8 cellular contexts compared by ENCODE assay signal in the genomic region with DNA sequence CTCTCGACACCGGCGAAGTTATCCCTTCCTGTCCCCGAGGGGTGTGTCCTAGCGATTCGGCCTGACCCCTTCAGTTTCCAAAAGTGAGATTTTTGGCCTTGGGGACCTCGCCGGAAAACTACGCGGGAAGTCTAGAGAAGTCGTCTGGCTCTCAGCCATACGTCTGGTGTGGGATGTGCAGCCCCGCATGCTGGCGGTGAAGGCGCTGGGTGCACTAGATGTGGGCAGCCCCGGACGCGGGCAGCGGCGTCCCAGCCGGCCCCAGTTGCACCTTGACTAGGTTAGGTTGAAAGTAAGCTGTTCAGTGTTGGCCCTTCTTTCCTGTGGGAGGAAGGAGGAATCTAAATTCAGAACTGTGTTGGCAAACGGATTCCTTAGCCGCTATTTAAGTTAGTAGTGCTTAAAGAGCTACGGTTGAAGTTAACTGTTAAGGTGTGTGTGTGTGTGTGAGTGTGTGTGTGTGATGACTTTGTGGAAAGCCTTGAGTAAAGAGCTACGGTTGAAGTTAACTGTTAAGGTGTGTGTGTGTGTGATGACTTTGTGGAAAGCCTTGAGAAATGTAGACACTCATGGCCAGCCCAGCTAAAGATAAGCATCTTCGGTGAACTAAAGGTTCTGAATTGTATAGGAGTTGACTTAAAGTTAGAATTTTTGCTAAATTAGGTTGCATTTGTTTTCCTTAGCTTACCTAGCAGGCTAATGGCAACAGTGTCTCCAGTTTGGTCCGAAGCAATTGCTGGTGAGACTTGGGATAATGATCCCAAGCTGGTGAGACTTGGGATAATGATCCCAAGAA. TPM values are rescaled to one million over a fixed set of nuclear protein-coding genes. Genes with fewer than 3 reads are reported as not detected.
DNase-seq lines count a peak whose midpoint lies in the region; ATAC-seq lines count a peak whose summit lies in the region.

No MANE protein-coding gene starts in this region.

- H3K36me3 Mint-ChIP-seq in CD4-positive, alpha-beta memory T cell: peaks cover 0 to 12% of the 10 kb centered on the region in 2 donors
- H3K36me3 Mint-ChIP-seq in activated T-cell treated with anti-CD3 and anti-CD28 coated beads, Interleukin-2, amount 50 U/mL, for 24 hours (ENCODE audit: low read depth): peaks cover 27% of the 10 kb centered on the region
- no peaks in the 10 kb centered on the region for H3K36me3 Mint-ChIP-seq in naive thymus-derived CD8-positive, alpha-beta T cell

- peaks cover 34 to 37% (median 35%) of the 10 kb centered on the region in 4 donors for H3K4me1 Mint-ChIP-seq in CD4-positive, alpha-beta memory T cell
- H3K4me1 Mint-ChIP-seq in activated T-cell treated with anti-CD3 and anti-CD28 coated beads, Interleukin-2, amount 50 U/mL, for 24 hours (ENCODE audit: low read depth): peaks cover 46% of the 10 kb centered on the region
- peaks cover 7 to 38% (median 21%) of the 10 kb centered on the region in 4 donors for H3K4me1 Mint-ChIP-seq in naive thymus-derived CD8-positive, alpha-beta T cell

- CTCF ChIA-PET in CD4-positive, alpha-beta memory T cell (lab: Charles Lee; ENCODE audit: partially characterized antibody): interaction anchor here (0.9 to 1.3 kb wide), 6 partner anchors 9 to 165 kb away, joined by 3 to 7 read pairs (median 4); no protein-coding TSS in a partner anchor

- H3K4me3 Mint-ChIP-seq in CD4-positive, alpha-beta memory T cell: peak overlapping the region; percentile 80 to 95 (median 91)
- H3K4me3 Mint-ChIP-seq in activated T-cell treated with anti-CD3 and anti-CD28 coated beads, Interleukin-2, amount 50 U/mL, for 24 hours: peak overlapping the region; percentile 91
- peak overlapping the region; percentile 73 to 96 (median 89) for H3K4me3 Mint-ChIP-seq in naive thymus-derived CD8-positive, alpha-beta T cell

- POLR2A ChIA-PET in CD4-positive, alpha-beta memory T cell (lab: Charles Lee; ENCODE audit: partially characterized antibody): interaction anchor here (0.6 to 1.3 kb wide), 7 partner anchors 9 to 1809 kb away, joined by 3 to 4 read pairs (median 3); partner anchors contain the start of gene NAA30
- POLR2A ChIA-PET in naive thymus-derived CD8-positive, alpha-beta T cell (lab: Charles Lee): interaction anchor here (0.7 to 1.3 kb wide), 5 partner anchors 9 to 1809 kb away, joined by 3 to 4 read pairs (median 3); partner anchors contain the start of genes NAA30 and TMEM260

- intact Hi-C loops in CD4-positive, alpha-beta memory T cell (cut with micrococcal nuclease): loop anchor here (5.0 to 10.0 kb wide), 4 partner anchors 81 to 996 kb away; partner anchors contain the start of genes GCH1, MAPK1IP1L and TMEM260

- H3K4me1 ChIP-seq in CD4-positive, alpha-beta memory T cell (ENCODE audit: insufficient read depth, low read length): peaks cover 62% of the 10 kb centered on the region

- peak overlapping the region; percentile 49 to 75 for H3K4me3 ChIP-seq in CD4-positive, alpha-beta memory T cell (ENCODE audit: low read length in 2 of 2)

- no peaks in the 10 kb centered on the region for H3K9me3 Mint-ChIP-seq in CD4-positive, alpha-beta memory T cell
- no peaks in the 10 kb centered on the region for H3K9me3 Mint-ChIP-seq in activated T-cell treated with anti-CD3 and anti-CD28 coated beads, Interleukin-2, amount 50 U/mL, for 24 hours
- no peaks in the 10 kb centered on the region for H3K9me3 Mint-ChIP-seq in naive thymus-derived CD8-positive, alpha-beta T cell

- no peaks in the 10 kb centered on the region for H3K36me3 ChIP-seq in CD4-positive, alpha-beta memory T cell (ENCODE audit: insufficient read depth, low read length)

- H3K27me3 ChIP-seq in CD4-positive, alpha-beta memory T cell (ENCODE audit: insufficient read depth, low read length): no peaks in the 10 kb centered on the region

- H3K27ac Mint-ChIP-seq in CD4-positive, alpha-beta memory T cell: peak overlapping the region; percentile 83 to 97 (median 86)
- peak overlapping the region; percentile 95 for H3K27ac Mint-ChIP-seq in activated T-cell treated with anti-CD3 and anti-CD28 coated beads, Interleukin-2, amount 50 U/mL, for 24 hours
- H3K27ac Mint-ChIP-seq in naive thymus-derived CD8-positive, alpha-beta T cell: peak overlapping the region; percentile 71 to 96 (median 86)

- DNase-seq in CD4-positive, alpha-beta memory T cell: peak; percentile 36 to 61 (median 44)
- DNase-seq in NCI-H526 treated with DMSO at 0.1 percent for 48 hours (lab: John Stamatoyannopoulos, UW) (peak; percentile 41), fibroblast of gingiva (ENCODE audit: low read depth) (peak; percentile 7), substantia nigra (lab: John Stamatoyannopoulos, UW) (peak in 22 of 49 donors; percentile 8 to 77 (median 33)), DMS153 treated with DMSO at 0.1 percent for 48 hours (lab: John Stamatoyannopoulos, UW; ENCODE audit: unreplicated experiment) (no peak)
- peak; percentile 67 for DNase-seq in activated T-cell treated with anti-CD3 and anti-CD28 coated beads, Interleukin-2, amount 50 U/mL, for 24 hours
- DNase-seq in naive thymus-derived CD8-positive, alpha-beta T cell: peak; percentile 14 to 68 (median 42)

- no peaks in the 10 kb centered on the region for H3K9me3 ChIP-seq in CD4-positive, alpha-beta memory T cell (ENCODE audit: control insufficient read depth in 1 of 2, low read length in 2 of 2)

- H3K27me3 Mint-ChIP-seq in CD4-positive, alpha-beta memory T cell: no peaks in the 10 kb centered on the region
- no peaks in the 10 kb centered on the region for H3K27me3 Mint-ChIP-seq in activated T-cell treated with anti-CD3 and anti-CD28 coated beads, Interleukin-2, amount 50 U/mL, for 24 hours
- no peaks in the 10 kb centered on the region for H3K27me3 Mint-ChIP-seq in naive thymus-derived CD8-positive, alpha-beta T cell

- H3K27ac ChIP-seq in CD4-positive, alpha-beta memory T cell (ENCODE audit: low read depth, low read length): peak overlapping the region; percentile 63
- peak overlapping the region; percentile 74 for H3K27ac ChIP-seq in substantia nigra (ENCODE audit: low read depth, low read length, poor library complexity, severe bottlenecking)

- ATAC-seq in GM21786 (IDR thresholded peaks at IDR 0.05; ENCODE audit: unreplicated experiment): peak; percentile 6
- peak; percentile 29 to 34 for ATAC-seq in naive thymus-derived CD8-positive, alpha-beta T cell

RNA-seq across cellular contexts. Expression of gene KTN1, which starts 1.2 kb away (rescaled TPM):
- 100 to 1,000 TPM; 126 to 133 TPM for total RNA-seq in CD4-positive, alpha-beta memory T cell
- 10 to 100 TPM; 15.7 to 61.8 TPM for polyA plus RNA-seq in CD4-positive, alpha-beta memory T cell
- total RNA-seq in naive thymus-derived CD8-positive, alpha-beta T cell: 100 to 1,000 TPM; 131 to 142 TPM
- polyA plus RNA-seq in naive thymus-derived CD8-positive, alpha-beta T cell: 10 to 100 TPM; 16.1 to 30.1 (median 17.0) TPM
